Comparison of ENCODE assay signal across 24 cellular contexts in genomic region chr5:154131817-154132216, GRCh38.
"Had no signal": no experiment of that assay in that cellular context is flagged by ENCODE, and none has a peak within 500 bp of the region (broad histone marks: within the 10 kb centered on the region; RNA-seq: fewer than 3 reads in every experiment).

No MANE protein-coding gene starts in this region.

- H3K27ac ChIP-seq: PC-9, Peyer's patch, SJSA1, SK-N-MC had no signal

- H3K9me3 ChIP-seq: MG63, Peyer's patch, SJSA1 had no signal

- ATAC-seq: Right ventricle myocardium inferior had no signal

- H3K4me1 ChIP-seq: Peyer's patch, SJSA1 had no signal

- DNase-seq: IMR-90, Karpas-422, KG1, MG63, NCI-H1092, NCI-H1105 treated with DMSO at 0.1 percent for 48 hours, NCI-H1417 treated with DMSO at 0.1 percent for 48 hours, NCI-H187, NCI-H2029, NCI-H2081 treated with DMSO at 0.1 percent for 48 hours, NCI-H2171, NCI-H226, NCI-H446, NCI-H510A, NCI-H524 treated with DMSO at 0.1 percent for 48 hours, NCI-H69, NCI-H774, OCI-M1, PC-9, Peyer's patch, SIG-M5 had no signal

- H3K4me3 ChIP-seq: MG63, PC-9, Peyer's patch, SJSA1, SK-N-MC had no signal

- H3K36me3 ChIP-seq: MG63, Peyer's patch, SJSA1 had no signal

- H3K27me3 ChIP-seq: MG63, Peyer's patch had no signal

- H3K4me2 ChIP-seq: PC-9 had no signal

- H2AFZ ChIP-seq: PC-9 had no signal
